In genomic region chr4:26858947-26859401, GRCh38 we compare ENCODE assay signal across 8 cellular contexts. TPM values are rescaled to one million over a fixed set of nuclear protein-coding genes. Genes with fewer than 3 reads are reported as not detected.
DNase-seq lines count a peak whose midpoint lies in the region; ATAC-seq, FAIRE-seq and TF ChIP-seq lines count a peak whose summit lies in the region.

No MANE protein-coding gene starts in this region.

- H3K4me3 ChIP-seq in left ventricle myocardium inferior (peak overlapping the region; percentile 82), heart right ventricle (peak overlapping the region in 3 of 10 donors; percentile 67 to 92 (median 79)), WERI-Rb-1 (ENCODE audit: low read depth, low read length) (peak overlapping the region; percentile 55; the same call in 1 of the 2 replicates)

- WGBS in heart right ventricle, 2 donors, result 60 to 65% methylated on average over 3 of the region's 3 CpGs

- ATAC-seq in heart right ventricle (no peak), HG03159 (IDR thresholded peaks at IDR 0.05; ENCODE audit: unreplicated experiment) (no peak), HG03139 (IDR thresholded peaks at IDR 0.05; ENCODE audit: unreplicated experiment) (no peak)

- no peak for DNase-seq in left ventricle myocardium inferior
- no peak for DNase-seq in heart right ventricle
- no peak for DNase-seq in WERI-Rb-1
- no peak for DNase-seq in NCI-H446 (lab: John Stamatoyannopoulos, UW)
- DNase-seq in D341Med (ENCODE audit: low spot score), result no peak

- intact Hi-C loops in left ventricle myocardium inferior (cut with micrococcal nuclease), result no loop called here
- intact Hi-C loops in heart right ventricle (cut with DNase I), result loop anchor here in 1 of 10 donors (2.0 to 10.0 kb wide), 2 partner anchors 44 to 274 kb away; partner anchors contain the start of gene TBC1D19

- peak; percentile 24 for FAIRE-seq in islet of Langerhans (lab: Jason Lieb, UNC)

- H3K27ac ChIP-seq in left ventricle myocardium inferior (replicated peaks) (no peak overlapping the region), heart right ventricle (peak overlapping the region in 2 of 10 donors; percentile 91 to 92), WERI-Rb-1 (no peak overlapping the region)

- no peaks in the 10 kb centered on the region for H3K9me3 ChIP-seq in left ventricle myocardium inferior (replicated peaks)
- H3K9me3 ChIP-seq in heart right ventricle, result no peaks in the 10 kb centered on the region
- no peaks in the 10 kb centered on the region for H3K9me3 ChIP-seq in WERI-Rb-1 (ENCODE audit: severe bottlenecking)

- no peak for TF ChIP-seq CTCF in left ventricle myocardium inferior (IDR thresholded peaks at IDR 0.05; ENCODE audit: borderline replicate concordance)
- no peak for TF ChIP-seq CTCF in heart right ventricle (IDR thresholded peaks at IDR 0.05)
- no peak for TF ChIP-seq CTCF in WERI-Rb-1 (IDR thresholded peaks at IDR 0.05; ENCODE audit: low read depth, low read length)

- H3K36me3 ChIP-seq in left ventricle myocardium inferior, result no peaks in the 10 kb centered on the region
- no peaks in the 10 kb centered on the region for H3K36me3 ChIP-seq in heart right ventricle
- H3K36me3 ChIP-seq in WERI-Rb-1, result no peaks in the 10 kb centered on the region; the same call in 1 of the 2 replicates

- H3K4me1 ChIP-seq in left ventricle myocardium inferior (peaks cover 67% of the 10 kb centered on the region), heart right ventricle (peaks cover 7 to 54% (median 44%) of the 10 kb centered on the region in 9 donors)

- H3K27me3 ChIP-seq in left ventricle myocardium inferior (ENCODE audit: low read depth) (no peaks in the 10 kb centered on the region), heart right ventricle (no peaks in the 10 kb centered on the region), WERI-Rb-1 (ENCODE audit: insufficient read depth, low read depth, severe bottlenecking) (no peaks in the 10 kb centered on the region)

RNA-seq across cellular contexts. Expression of gene STIM2, which starts 1.7 kb away (rescaled TPM):
- total RNA-seq in left ventricle myocardium inferior, result 12.2 TPM
- total RNA-seq in heart right ventricle, result 10 to 100 TPM in 5 of 10 donors, 1 to 10 TPM in 5; 6.5 to 13.5 (median 9.6) TPM
- polyA plus RNA-seq in heart right ventricle, result 10 to 100 TPM in 1 of 2 donors, 1 to 10 TPM in 1; 5.2 to 11.0 TPM
